ENCODE assay signal across 14 cellular contexts in genomic region chr1:153661111-153661708, GRCh38. TPM values are rescaled to one million over a fixed set of nuclear protein-coding genes. Genes with fewer than 3 reads are reported as not detected.
A peak's percentile ranks its signal among the peaks of the same experiment; 100 is the strongest.
DNase-seq lines count a peak whose midpoint lies in the region; TF ChIP-seq lines count a peak whose summit lies in the region.
"Had no signal": no experiment of that assay in that cellular context is flagged by ENCODE, and none has a peak within 500 bp of the region (broad histone marks: within the 10 kb centered on the region; RNA-seq: fewer than 3 reads in every experiment).

No MANE protein-coding gene starts in this region.

- no peak overlapping the region for H3K4me3 ChIP-seq in Karpas-422 (ENCODE audit: low read length)
- H3K4me3 ChIP-seq in neural progenitor cell, result no peak overlapping the region
- H3K4me3 ChIP-seq in colonic mucosa, result no peak overlapping the region
- H3K4me3 ChIP-seq: ascending aorta had no signal

- peaks cover 73% of the 10 kb centered on the region for H3F3A ChIP-seq in neural progenitor cell (ENCODE audit: low read depth)

- peaks cover 4% of the 10 kb centered on the region for H3K27me3 Mint-ChIP-seq in neural progenitor cell (ENCODE audit: insufficient read depth, low read depth)
- H3K27me3 Mint-ChIP-seq: stimulated activated naive CD8-positive, alpha-beta T cell treated with anti-CD3 and anti-CD28 coated beads, Interleukin-15, amount 100 ng/mL, for 72 hours had no signal

- H3K27ac ChIP-seq in Karpas-422 (ENCODE audit: low read length) (peak overlapping the region; percentile 32), neural progenitor cell (peak overlapping the region; percentile 68), colonic mucosa (no peak overlapping the region)
- H3K27ac ChIP-seq: ascending aorta, HL-60 had no signal

- H3K4me2 ChIP-seq in Karpas-422 (ENCODE audit: low read depth, low read length, poor library complexity, severe bottlenecking) (no peak overlapping the region), neural progenitor cell (no peak overlapping the region)

- H3K36me3 Mint-ChIP-seq in neural progenitor cell, result peaks cover 19% of the 10 kb centered on the region

- DNase-seq in NCI-H2171 treated with DMSO at 0.1 percent for 48 hours (lab: John Stamatoyannopoulos, UW) (peak; percentile 42), NCI-H2171 (lab: John Stamatoyannopoulos, UW) (no peak), Karpas-422 (peak; percentile 62), astrocyte of the hippocampus (ENCODE audit: low read depth, low spot score) (peak; percentile 89), neural progenitor cell (ENCODE audit: low spot score) (peak; percentile 11), middle frontal gyrus (ENCODE audit: extremely low spot score, low spot score) (no peak), NOMO-1 treated with DMSO at 0.1 percent for 48 hours (lab: John Stamatoyannopoulos, UW; ENCODE audit: unreplicated experiment) (no peak), colonic mucosa (no peak)
- DNase-seq: ACHN; activated CD4-positive, alpha-beta T cell treated with anti-CD3 and anti-CD28 coated beads for 4 hours; NCI-H1694 treated with DMSO at 0.1 percent for 48 hours; stimulated activated naive CD8-positive, alpha-beta T cell treated with anti-CD3 and anti-CD28 coated beads, Interleukin-15, amount 100 ng/mL, for 72 hours had no signal

- intact Hi-C loops in colonic mucosa (cut with DNase I), result loop anchor here (10.0 kb wide), 1 partner anchor 86 kb away; no protein-coding TSS in a partner anchor

- TF ChIP-seq CTCF in neural progenitor cell (IDR thresholded peaks at IDR 0.05), result no peak
- no peak for TF ChIP-seq CTCF in colonic mucosa (IDR thresholded peaks at IDR 0.05)

- H3K36me3 ChIP-seq in Karpas-422 (ENCODE audit: insufficient read depth, low read length) (peaks cover 36% of the 10 kb centered on the region; the same call in 1 of the 2 replicates), neural progenitor cell (peaks cover 25% of the 10 kb centered on the region), colonic mucosa (peaks cover 26% of the 10 kb centered on the region)

- H3K9me3 Mint-ChIP-seq in neural progenitor cell, result no peaks in the 10 kb centered on the region
- H3K9me3 Mint-ChIP-seq: stimulated activated naive CD8-positive, alpha-beta T cell treated with anti-CD3 and anti-CD28 coated beads, Interleukin-15, amount 100 ng/mL, for 72 hours had no signal

- H3K4me1 ChIP-seq in Karpas-422 (ENCODE audit: low read length) (peaks cover 31% of the 10 kb centered on the region), neural progenitor cell (peaks cover 5% of the 10 kb centered on the region), colonic mucosa (peaks cover 5% of the 10 kb centered on the region)

- H3K4me3 Mint-ChIP-seq in neural progenitor cell, result peak overlapping the region; percentile 31
- H3K4me3 Mint-ChIP-seq: stimulated activated naive CD8-positive, alpha-beta T cell treated with anti-CD3 and anti-CD28 coated beads, Interleukin-15, amount 100 ng/mL, for 72 hours had no signal

- H3K9me2 ChIP-seq in Karpas-422 (replicated peaks; ENCODE audit: insufficient read depth, low read length), result no peaks in the 10 kb centered on the region

- H4K20me1 ChIP-seq in Karpas-422 (ENCODE audit: insufficient read depth, low read depth, low read length), result peaks cover 4% of the 10 kb centered on the region; the same call in 1 of the 2 replicates
- H4K20me1 ChIP-seq in neural progenitor cell (ENCODE audit: low read depth), result peaks cover 19% of the 10 kb centered on the region

- H3K9me3 ChIP-seq in Karpas-422 (ENCODE audit: low read length), result no peaks in the 10 kb centered on the region
- H3K9me3 ChIP-seq in neural progenitor cell (ENCODE audit: low read depth), result no peaks in the 10 kb centered on the region
- H3K9me3 ChIP-seq in colonic mucosa, result no peaks in the 10 kb centered on the region
- H3K9me3 ChIP-seq: ascending aorta had no signal

- no peaks in the 10 kb centered on the region for H3K27me3 ChIP-seq in Karpas-422 (ENCODE audit: low read length)
- H3K27me3 ChIP-seq in neural progenitor cell, result no peaks in the 10 kb centered on the region
- H3K27me3 ChIP-seq in colonic mucosa, result no peaks in the 10 kb centered on the region
- H3K27me3 ChIP-seq: ascending aorta had no signal

- H3K79me2 ChIP-seq in Karpas-422 (ENCODE audit: low read length) (peaks cover 13% of the 10 kb centered on the region), neural progenitor cell (ENCODE audit: low read depth) (peaks cover 15% of the 10 kb centered on the region)

- H3K4me1 Mint-ChIP-seq in neural progenitor cell, result peaks cover 19% of the 10 kb centered on the region

- H3K9ac ChIP-seq in Karpas-422 (ENCODE audit: low read length) (no peak overlapping the region), neural progenitor cell (no peak overlapping the region), colonic mucosa (ENCODE audit: low read depth in 2 of 2, low read length in 2 of 2) (no peak overlapping the region)

- H2AFZ ChIP-seq in Karpas-422 (ENCODE audit: low read length) (no peak overlapping the region), neural progenitor cell (replicated peaks) (no peak overlapping the region)

- peak overlapping the region; percentile 13 for H3K27ac Mint-ChIP-seq in neural progenitor cell

RNA-seq across cellular contexts. Expression of gene SNAPIN, which starts 2.7 kb away (rescaled TPM):
- total RNA-seq in Karpas-422 (2014; rRNA removed; shearing (Covaris generic); ENCODE audit: low replicate concordance), result 46.2 and 54.3 TPM in 2 replicates
- 50.1 and 52.4 TPM in 2 replicates for total RNA-seq in neural progenitor cell (ENCODE audit: low replicate concordance)
- 10 to 100 TPM; 29.3 to 33.0 TPM for total RNA-seq in colonic mucosa

RNA-seq across cellular contexts. Expression of gene ILF2, which starts 9.6 kb away (rescaled TPM):
- total RNA-seq in Karpas-422 (2014; rRNA removed; shearing (Covaris generic); ENCODE audit: low replicate concordance), result 146 and 178 TPM in 2 replicates
- total RNA-seq in neural progenitor cell (ENCODE audit: low replicate concordance) (474 and 475 TPM in 2 replicates), colonic mucosa (100 to 1,000 TPM; 105 to 171 TPM)

RNA-seq across cellular contexts. Expression of gene NPR1, which starts 17.3 kb away (rescaled TPM):
- not detected in 2 replicates for total RNA-seq in Karpas-422 (2014; rRNA removed; shearing (Covaris generic); ENCODE audit: low replicate concordance)
- total RNA-seq in neural progenitor cell (ENCODE audit: low replicate concordance), result 0.19 and 0.84 TPM in 2 replicates
- total RNA-seq in colonic mucosa, result 1 to 10 TPM; 2.3 to 3.6 TPM

RNA-seq across cellular contexts. Expression of gene CHTOP, which starts 27.3 kb away (rescaled TPM):
- total RNA-seq in Karpas-422 (2014; rRNA removed; shearing (Covaris generic); ENCODE audit: low replicate concordance), result 62.1 and 64.6 TPM in 2 replicates
- total RNA-seq in neural progenitor cell (ENCODE audit: low replicate concordance) (96.1 and 104 TPM in 2 replicates), colonic mucosa (10 to 100 TPM; 51.3 to 88.6 TPM)

RNA-seq across cellular contexts. Expression of gene S100A1, which starts 33.0 kb away (rescaled TPM):
- 15.9 and 18.9 TPM in 2 replicates for total RNA-seq in Karpas-422 (2014; rRNA removed; shearing (Covaris generic); ENCODE audit: low replicate concordance)
- total RNA-seq in neural progenitor cell (ENCODE audit: low replicate concordance) (0.74 TPM in 1 of 2 replicates, not detected in the other), colonic mucosa (1 to 10 TPM in 1 of 2 donors, under 1 TPM in 1; 0.69 to 1.5 TPM)
- total RNA-seq: ascending aorta had no signal

Comparison
In these comparisons a context has a peak if more than half of its experiments do, and no peak if none do; other contexts are left out.
1. DNase-seq: peak in NCI-H2171 treated with DMSO at 0.1 percent for 48 hours (single experiment), Karpas-422 (single experiment), astrocyte of the hippocampus (single experiment) and neural progenitor cell (single experiment); none in NCI-H2171 (single experiment), middle frontal gyrus (single experiment), NOMO-1 treated with DMSO at 0.1 percent for 48 hours (single experiment) and colonic mucosa (single experiment).